Comparison of ENCODE assay signal across 24 cellular contexts in genomic region chr11:104043137-104043536, GRCh38. TPM values are rescaled to one million over a fixed set of nuclear protein-coding genes. Genes with fewer than 3 reads are reported as not detected.
DNase-seq lines count a peak whose midpoint lies in the region; ATAC-seq, FAIRE-seq and TF ChIP-seq lines count a peak whose summit lies in the region.
"Had no signal": no experiment of that assay in that cellular context is flagged by ENCODE, and none has a peak within 500 bp of the region (broad histone marks: within the 10 kb centered on the region; RNA-seq: fewer than 3 reads in every experiment).

No MANE protein-coding gene starts in this region.

- H3K27me3 ChIP-seq in HepG2 (ENCODE audit: control insufficient read depth in 1 of 2, insufficient read depth in 2 of 2, low read length in 2 of 2) (no peaks in the 10 kb centered on the region), right lobe of liver (no peaks in the 10 kb centered on the region), heart left ventricle (no peaks in the 10 kb centered on the region)
- H3K27me3 ChIP-seq: BE2C had no signal

- TF ChIP-seq RAD21 in HepG2 (CRISPR knock-in tag; IDR thresholded peaks at IDR 0.05): no peak

- H3K36me3 Mint-ChIP-seq in T-cell: no peaks in the 10 kb centered on the region
- peaks cover 0 to 1% (median 0%) of the 10 kb centered on the region in 3 donors for H3K36me3 Mint-ChIP-seq in immature natural killer cell
- H3K36me3 Mint-ChIP-seq: CD4-positive, CD25-positive, alpha-beta regulatory T cell had no signal

- TF ChIP-seq EP300 in HepG2 (IDR thresholded peaks at IDR 0.05; ENCODE audit: low read depth in 2 of 2, low read length in 2 of 2): no peak
- TF ChIP-seq EP300 in HepG2 (CRISPR knock-in tag; IDR thresholded peaks at IDR 0.05; ENCODE audit: borderline replicate concordance): no peak

- H3K36me3 ChIP-seq in HepG2 (replicated peaks in 1 of 2; ENCODE audit: control insufficient read depth in 1 of 2, insufficient read depth in 2 of 2, low read length in 2 of 2) (no peaks in the 10 kb centered on the region), right lobe of liver (no peaks in the 10 kb centered on the region), heart left ventricle (no peaks in the 10 kb centered on the region)
- H3K36me3 ChIP-seq: BE2C had no signal

- in situ Hi-C loops in HepG2 (cut with HindIII; ENCODE audit: extremely low pct_ligation_motif_present, low pct_unique_long_range_greater_than_20kb): no loop called here

- no peak overlapping the region for H3K27ac Mint-ChIP-seq in T-cell
- H3K27ac Mint-ChIP-seq in immature natural killer cell: no peak overlapping the region
- H3K27ac Mint-ChIP-seq: CD4-positive, CD25-positive, alpha-beta regulatory T cell had no signal

- no peaks in the 10 kb centered on the region for H3K9me3 ChIP-seq in HepG2 (ENCODE audit: low read length)
- no peaks in the 10 kb centered on the region for H3K9me3 ChIP-seq in right lobe of liver
- peaks cover 0 to 6% (median 0%) of the 10 kb centered on the region in 12 donors for H3K9me3 ChIP-seq in heart left ventricle
- H3K9me3 ChIP-seq: BE2C had no signal

- no peak for ATAC-seq in HepG2
- ATAC-seq in right lobe of liver: no peak
- ATAC-seq in T-cell (replicated peaks in 1 of 4): no peak
- no peak for ATAC-seq in HG02588 (IDR thresholded peaks at IDR 0.05; ENCODE audit: unreplicated experiment)
- no peak for ATAC-seq in heart left ventricle
- ATAC-seq: PC-3 had no signal

- no peaks in the 10 kb centered on the region for H4K20me1 ChIP-seq in HepG2 (ENCODE audit: insufficient read depth, low read length)

- no peak for TF ChIP-seq POLR2A in HepG2 (IDR thresholded peaks at IDR 0.05; ENCODE audit: insufficient read depth in 1 of 2, low read depth in 2 of 2, low read length in 2 of 2)
- no peak for TF ChIP-seq POLR2A in right lobe of liver (IDR thresholded peaks at IDR 0.05)
- TF ChIP-seq POLR2A in heart left ventricle (IDR thresholded peaks at IDR 0.05): no peak

- H3K4me3 Mint-ChIP-seq in T-cell: no peak overlapping the region
- no peak overlapping the region for H3K4me3 Mint-ChIP-seq in immature natural killer cell
- H3K4me3 Mint-ChIP-seq: CD4-positive, CD25-positive, alpha-beta regulatory T cell had no signal

- no peak for FAIRE-seq in HepG2 (lab: Jason Lieb, UNC)
- FAIRE-seq: HTR-8/SVneo had no signal

- no peak overlapping the region for H2AFZ ChIP-seq in HepG2 (ENCODE audit: low read length)

- DNase-seq in HepG2 (ENCODE audit: low spot score): no peak
- DNase-seq in right lobe of liver: no peak
- DNase-seq in amniotic epithelial cell (ENCODE audit: low read depth): peak; percentile 60
- DNase-seq in iPS-NIHi7 (ENCODE audit: extremely low spot score): peak; percentile 13
- DNase-seq in T-cell: no peak
- no peak for DNase-seq in immature natural killer cell
- no peak for DNase-seq in heart left ventricle
- DNase-seq: BE2C; CD4-positive, CD25-positive, alpha-beta regulatory T cell; COR-L47; DMS153; GF-D8; GOT3; NCI-H1105; NCI-H2081; NCI-H748 treated with DMSO at 0.1 percent for 48 hours; PC-3; SIG-M5 had no signal

- no peaks in the 10 kb centered on the region for H3K79me2 ChIP-seq in HepG2 (ENCODE audit: insufficient read depth, low read length)

- 0% methylated on average over 4 of the region's 4 CpGs for WGBS in HepG2 (ENCODE audit: low lambda C conversion rate)
- 40% methylated on average over 4 of the region's 4 CpGs for WGBS in right lobe of liver (ENCODE audit: insufficient coverage, low coverage, low lambda C conversion rate, missing lambda C conversion rate)
- 68 to 83% (median 78%) methylated on average over 4 of the region's 4 CpGs for WGBS in heart left ventricle, 4 donors

- intact Hi-C loops in HepG2 (cut with micrococcal nuclease; ENCODE audit: unreplicated experiment) (no loop called here), right lobe of liver (cut with DNase I) (no loop called here), heart left ventricle (cut with DNase I) (no loop called here)

- H3K4me2 ChIP-seq in HepG2 (ENCODE audit: low read depth, low read length): no peak overlapping the region

- H3K9ac ChIP-seq in HepG2 (ENCODE audit: insufficient read depth, low read depth, low read length): no peak overlapping the region

- BruUV-seq in HepG2 (replicated peaks; lab: Mats Ljungman, UMichigan): no TSS peak

- H3K4me1 Mint-ChIP-seq in T-cell (no peaks in the 10 kb centered on the region), immature natural killer cell (peaks cover 14 to 26% of the 10 kb centered on the region in 2 donors)
- H3K4me1 Mint-ChIP-seq: CD4-positive, CD25-positive, alpha-beta regulatory T cell had no signal

- H3K27ac ChIP-seq in HepG2 (ENCODE audit: extremely low read length, insufficient read depth, low read length): no peak overlapping the region
- H3K27ac ChIP-seq in right lobe of liver: no peak overlapping the region
- H3K27ac ChIP-seq in heart left ventricle: no peak overlapping the region
- H3K27ac ChIP-seq: 22Rv1, RWPE1 had no signal

- H3K9me3 Mint-ChIP-seq in T-cell: no peaks in the 10 kb centered on the region
- no peaks in the 10 kb centered on the region for H3K9me3 Mint-ChIP-seq in immature natural killer cell

- CTCF ChIA-PET in HepG2 (lab: Yijun Ruan, JAX; ENCODE audit: low intra/inter-chr PET ratio, low total read pairs) (no interaction called here), T-cell (lab: Charles Lee) (no interaction called here)

- TF ChIP-seq CTCF in HepG2 (CRISPR knock-in tag; IDR thresholded peaks at IDR 0.05) (no peak), right lobe of liver (IDR thresholded peaks at IDR 0.05) (no peak), heart left ventricle (IDR thresholded peaks at IDR 0.05) (no peak)

- H3K27me3 Mint-ChIP-seq in T-cell: no peaks in the 10 kb centered on the region
- H3K27me3 Mint-ChIP-seq in immature natural killer cell (ENCODE audit: low read depth in 3 of 3): no peaks in the 10 kb centered on the region
- H3K27me3 Mint-ChIP-seq: CD4-positive, CD25-positive, alpha-beta regulatory T cell had no signal

- POLR2A ChIA-PET in HepG2 (lab: Yijun Ruan, JAX) (no interaction called here), T-cell (lab: Charles Lee) (no interaction called here)

- H3K4me3 ChIP-seq in HepG2 (replicated peaks in 1 of 3; ENCODE audit: insufficient read depth in 1 of 3, low read depth in 2 of 3, low read length in 3 of 3) (no peak overlapping the region), right lobe of liver (no peak overlapping the region), heart left ventricle (no peak overlapping the region)

- H3K4me1 ChIP-seq in HepG2 (ENCODE audit: insufficient read depth, low read length) (no peaks in the 10 kb centered on the region), right lobe of liver (no peaks in the 10 kb centered on the region), heart left ventricle (no peaks in the 10 kb centered on the region)
- H3K4me1 ChIP-seq: BE2C had no signal

TF ChIP-seq in HepG2, 621 proteins besides CTCF, POLR2A, EP300 and RAD21:
- TF ChIP-seq ZNF513 (CRISPR knock-in tag; conservative IDR thresholded peaks at IDR 0.05) (no peak), MAFF (IDR thresholded peaks at IDR 0.05; ENCODE audit: low read depth, low read length) (peak; percentile 86), MAFK (conservative IDR thresholded peaks at IDR 0.05 in 1 of 2, IDR thresholded peaks at IDR 0.05 in 1 of 2; ENCODE audit: low read length in 2 of 2) (peak; percentile 89 to 94)

RNA-seq across cellular contexts. Expression of gene DDI1, which starts 6.7 kb away (rescaled TPM):
- total RNA-seq in HepG2 (2016; rRNA removed; fragmentation: Illumina TruSeq; extraction: Trizol) (not detected in 2 replicates), right lobe of liver (not detected), T-cell (not detected), heart left ventricle (not detected)
- total RNA-seq in HepG2 (2016; cell fraction: cytosol; rRNA removed; fragmentation: Illumina TruSeq; extraction: Trizol; ENCODE audit: low read depth): not detected in 2 replicates
- not detected in 2 replicates for total RNA-seq in HepG2 (2016; cell fraction: insoluble cytoplasmic fraction; rRNA removed; fragmentation: Illumina TruSeq; extraction: Trizol)
- not detected in 2 replicates for total RNA-seq in HepG2 (2016; cell fraction: membrane; rRNA removed; fragmentation: Illumina TruSeq; extraction: Trizol)
- not detected in 2 replicates for total RNA-seq in HepG2 (2016; cell fraction: nucleus; rRNA removed; fragmentation: Illumina TruSeq; extraction: Trizol)
- polyA plus RNA-seq in HepG2 (2011; rRNA removed) (not detected in 2 replicates), immature natural killer cell (under 1 TPM in 2 of 3 donors, not detected in 1; 0.11 to 0.17 TPM), heart left ventricle (not detected)
- not detected in 2 replicates for polyA plus RNA-seq in HepG2 (2011; cell fraction: cytosol; rRNA removed)
- not detected in 2 replicates for polyA plus RNA-seq in HepG2 (2011; cell fraction: nucleus; rRNA removed)
- not detected in 2 replicates for polyA plus RNA-seq in HepG2 (2012)
- polyA plus RNA-seq in HepG2 (2016; cell fraction: cytosol; fragmentation: Illumina TruSeq; extraction: Trizol; ENCODE audit: low read depth): not detected in 2 replicates
- not detected in 2 replicates for polyA plus RNA-seq in HepG2 (2016; cell fraction: insoluble cytoplasmic fraction; fragmentation: Illumina TruSeq; extraction: Trizol; ENCODE audit: low read depth)
- polyA plus RNA-seq in HepG2 (2016; cell fraction: membrane; fragmentation: Illumina TruSeq; extraction: Trizol; ENCODE audit: low read depth): not detected in 2 replicates
- not detected in 2 replicates for polyA plus RNA-seq in HepG2 (2016; cell fraction: nucleus; fragmentation: Illumina TruSeq; extraction: Trizol; ENCODE audit: insufficient read depth, low read depth)
- polyA minus RNA-seq in HepG2 (2011; rRNA and poly(A)+ RNA removed; ENCODE audit: low replicate concordance): not detected in 2 replicates
- polyA minus RNA-seq in HepG2 (2011; cell fraction: cytosol; rRNA and poly(A)+ RNA removed): not detected in 2 replicates
- polyA minus RNA-seq in HepG2 (2011; cell fraction: nucleus; rRNA and poly(A)+ RNA removed): not detected in 2 replicates
- total RNA-seq: CD4-positive, CD25-positive, alpha-beta regulatory T cell; Daoy; NCI-H460; PC-3 had no signal

Comparison
In these comparisons a context has a peak if more than half of its experiments do, and no peak if none do; other contexts are left out.
1. DNase-seq: peak in amniotic epithelial cell (single experiment) and iPS-NIHi7 (single experiment); none in HepG2 (single experiment), right lobe of liver (0 of 3), T-cell (0 of 34), immature natural killer cell (0 of 3) and heart left ventricle (0 of 5).